8 cellular contexts compared by ENCODE assay signal in genomic region chr1:15886613-15887167, GRCh38. TPM values are rescaled to one million over a fixed set of nuclear protein-coding genes. Genes with fewer than 3 reads are reported as not detected.
DNase-seq lines count a peak whose midpoint lies in the region; ATAC-seq and TF ChIP-seq lines count a peak whose summit lies in the region.

No MANE protein-coding gene starts in this region.

- no peak overlapping the region for H3K9ac ChIP-seq in mammary epithelial cell (ENCODE audit: insufficient read depth, low read length)

- peak overlapping the region; percentile 20 for H3K27ac ChIP-seq in mammary epithelial cell (ENCODE audit: insufficient read depth, low read depth, low read length)
- peak overlapping the region; percentile 98 for H3K27ac ChIP-seq in mesodermal cell (ENCODE audit: low read depth, low read length, severe bottlenecking)
- H3K27ac ChIP-seq in upper lobe of right lung = peak overlapping the region; percentile 97

- intact Hi-C loops in Right ventricle myocardium superior (cut with DNase I) = loop anchor here (5.0 kb wide), 1 partner anchor 39 kb away; the partner anchor contains the start of gene SPEN
- intact Hi-C loops in left ventricle myocardium superior (cut with micrococcal nuclease) = no loop called here
- intact Hi-C loops in mammary epithelial cell (cut with micrococcal nuclease) = loop anchor here (2.0 kb wide), 1 partner anchor 38 kb away; no protein-coding TSS in a partner anchor
- intact Hi-C loops in upper lobe of right lung (cut with DNase I) = no loop called here
- intact Hi-C loops in posterior vena cava (cut with DNase I) = loop anchor here in 1 of 2 donors (5.0 to 10.0 kb wide), 2 partner anchors 39 to 92 kb away; partner anchors contain the start of gene SPEN

- H4K20me1 ChIP-seq in mammary epithelial cell (ENCODE audit: insufficient read depth, low read length) = peaks cover 3% of the 10 kb centered on the region

- peak overlapping the region; percentile 14 to 34 (median 28) for H3K4me3 ChIP-seq in mammary epithelial cell (replicated peaks in 1 of 3; ENCODE audit: insufficient read depth in 1 of 3, low read depth in 2 of 3, low read length in 3 of 3)
- peak overlapping the region; percentile 7 for H3K4me3 ChIP-seq in mesodermal cell (ENCODE audit: extremely low read depth, insufficient read depth, low read length, poor library complexity, severe bottlenecking)
- H3K4me3 ChIP-seq in upper lobe of right lung = peak overlapping the region; percentile 50

- TF ChIP-seq CTCF in mammary epithelial cell (conservative IDR thresholded peaks at IDR 0.05 in 1 of 2, IDR thresholded peaks at IDR 0.05 in 1 of 2; ENCODE audit: extremely low read depth in 1 of 2, insufficient read depth in 1 of 2, low read depth in 1 of 2, low read length in 2 of 2) (no peak), upper lobe of right lung (IDR thresholded peaks at IDR 0.05) (no peak)

- dilution Hi-C loops in mammary epithelial cell (cut with HindIII; ENCODE audit: low sequenced_read_pairs) = no loop called here

- H2AFZ ChIP-seq in mammary epithelial cell (ENCODE audit: low read depth, low read length) = no peak overlapping the region

- H3K4me1 ChIP-seq in mammary epithelial cell (ENCODE audit: insufficient read depth, low read length) (peaks cover 18% of the 10 kb centered on the region), mesodermal cell (ENCODE audit: control insufficient read depth, insufficient read depth, low read length, poor library complexity, severe bottlenecking) (peaks cover 13% of the 10 kb centered on the region), upper lobe of right lung (peaks cover 46% of the 10 kb centered on the region)

- BruUV-seq in mammary epithelial cell (replicated peaks; lab: Mats Ljungman, UMichigan) = no TSS peak

- peaks cover 98% of the 10 kb centered on the region for H3K79me2 ChIP-seq in mammary epithelial cell (ENCODE audit: insufficient read depth, low read length)

- H3K27me3 ChIP-seq in mammary epithelial cell (ENCODE audit: insufficient read depth, low read length) (no peaks in the 10 kb centered on the region), upper lobe of right lung (no peaks in the 10 kb centered on the region)

- DNase-seq in Right ventricle myocardium superior (no peak), left ventricle myocardium superior (no peak), mammary epithelial cell (no peak), upper lobe of right lung (no peak), posterior vena cava (ENCODE audit: low spot score) (no peak), germinal center (ENCODE audit: low spot score) (no peak), NOMO-1 (lab: John Stamatoyannopoulos, UW; ENCODE audit: unreplicated experiment in 2 of 2) (no peak)

- peak; percentile 10 for ATAC-seq in Right ventricle myocardium superior (ENCODE audit: poor library complexity)
- ATAC-seq in left ventricle myocardium superior = no peak
- no peak for ATAC-seq in upper lobe of right lung

- in situ Hi-C loops in mammary epithelial cell (cut with MboI; ENCODE audit: low sequenced_read_pairs in 2 of 2) = no loop called here

- no peaks in the 10 kb centered on the region for H3K36me3 ChIP-seq in mammary epithelial cell (ENCODE audit: insufficient read depth, low read length)
- peaks cover 28% of the 10 kb centered on the region for H3K36me3 ChIP-seq in mesodermal cell (ENCODE audit: control insufficient read depth, insufficient read depth, low read length)
- H3K36me3 ChIP-seq in upper lobe of right lung = no peaks in the 10 kb centered on the region

- CTCF ChIA-PET in mammary epithelial cell (lab: Charles Lee; ENCODE audit: low non-redundant PET) = no interaction called here

- H3K4me2 ChIP-seq in mammary epithelial cell (ENCODE audit: insufficient read depth, low read depth, low read length) = peak overlapping the region; percentile 72

- H3K9me3 ChIP-seq in mammary epithelial cell (replicated peaks; ENCODE audit: insufficient read depth, low read length) (no peaks in the 10 kb centered on the region), mesodermal cell (ENCODE audit: control insufficient read depth, low read length) (no peaks in the 10 kb centered on the region), upper lobe of right lung (no peaks in the 10 kb centered on the region)

- WGBS in mammary epithelial cell (ENCODE audit: low coverage, missing lambda C conversion rate) = 40% methylated on average over 4 of the region's 4 CpGs
- WGBS in mesodermal cell (ENCODE audit: insufficient coverage in 2 of 2), 2 experiments = 67 to 74% methylated on average over 2 to 3 of the region's 4 CpGs

RNA-seq across cellular contexts. Expression of gene SPEN, which starts 39.2 kb away (rescaled TPM):
- total RNA-seq in Right ventricle myocardium superior = 20.3 TPM
- 20.5 TPM for total RNA-seq in left ventricle myocardium superior
- total RNA-seq in mammary epithelial cell = 10 to 100 TPM; 32.3 to 48.1 TPM
- polyA plus RNA-seq in mammary epithelial cell = 6.5 TPM
- polyA minus RNA-seq in mammary epithelial cell = 37.1 TPM
- 37.2 TPM for polyA plus RNA-seq in mesodermal cell (2013, experiment 1 of 2)
- 28.1 TPM for polyA plus RNA-seq in mesodermal cell (2013, experiment 2 of 2)
- 53.1 TPM for total RNA-seq in upper lobe of right lung
- 10 to 100 TPM; 59.9 to 68.5 TPM for total RNA-seq in posterior vena cava

Comparison
In these comparisons a context has a peak if more than half of its experiments do, and no peak if none do; other contexts are left out.
1. intact Hi-C loops: an anchor here in Right ventricle myocardium superior (5.0 kb wide) and mammary epithelial cell (2.0 kb wide); none called in left ventricle myocardium superior and upper lobe of right lung.
2. H3K27ac ChIP-seq: peak in every context shown above with its lines; median percentile 98 in mesodermal cell; 97 in upper lobe of right lung; 20 in mammary epithelial cell.